Comparison of ENCODE assay signal across 9 cellular contexts in the genomic region with DNA sequence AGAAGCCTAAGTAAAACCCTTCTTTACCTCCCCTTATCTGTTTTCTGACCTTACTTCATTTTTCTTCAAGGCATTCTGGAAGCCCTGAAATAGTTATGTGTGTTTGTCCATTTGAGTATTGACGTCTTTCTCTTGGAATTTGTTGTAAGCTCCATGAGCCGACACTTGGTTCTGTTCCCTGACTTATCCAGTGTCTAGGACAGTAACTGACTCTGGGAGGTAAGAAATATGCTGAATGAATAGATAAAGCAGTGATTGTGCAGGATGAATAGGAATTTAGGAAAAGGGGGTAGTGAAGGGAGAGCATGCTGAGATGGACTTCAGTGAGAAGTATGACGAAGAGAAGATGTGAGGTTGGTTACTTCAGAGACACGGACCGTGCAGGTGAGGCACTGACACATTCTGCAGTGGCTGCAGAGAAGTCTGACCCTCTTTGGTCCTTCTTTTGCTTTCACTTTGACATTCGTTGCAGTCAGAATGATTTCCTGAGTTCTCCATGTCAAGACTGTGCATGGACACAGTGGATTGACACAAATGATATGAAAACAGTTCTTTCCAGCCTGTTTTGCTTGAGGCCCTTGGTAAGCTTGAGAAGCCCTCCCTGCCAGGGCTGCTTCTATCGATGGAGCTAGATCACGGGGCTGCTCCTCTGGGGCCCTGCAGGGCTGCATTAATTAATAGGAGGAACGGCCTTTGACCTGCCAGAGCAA.
A peak's percentile ranks its signal among the peaks of the same experiment; 100 is the strongest.
DNase-seq lines count a peak whose midpoint lies in the region; ATAC-seq, FAIRE-seq and TF ChIP-seq lines count a peak whose summit lies in the region.
"Had no signal": no experiment of that assay in that cellular context is flagged by ENCODE, and none has a peak within 500 bp of the region (broad histone marks: within the 10 kb centered on the region; RNA-seq: fewer than 3 reads in every experiment).

No MANE protein-coding gene starts in this region.

- WGBS in lower leg skin, 2 donors, result 63 to 65% methylated on average over 9 of the region's 9 CpGs

- H3K27ac Mint-ChIP-seq in activated CD8-positive, alpha-beta T cell treated with anti-CD3 and anti-CD28 coated beads, Interleukin-2, amount 10 ng/mL, durations not matched to agents 7 days and 5 days, result no peak overlapping the region

- H3K4me1 ChIP-seq in ACC112 (ENCODE audit: control insufficient read depth, insufficient read depth, low read length, unreplicated experiment), result no peaks in the 10 kb centered on the region

- H3K4me3 ChIP-seq in ACC112 (ENCODE audit: low read depth, low read length) (peak overlapping the region; percentile 74), dorsolateral prefrontal cortex (peak overlapping the region in 46 of 59 donors; percentile 4 to 52 (median 33)), lower leg skin (ENCODE audit: low read depth, poor library complexity, severe bottlenecking) (no peak overlapping the region)

- peak overlapping the region; percentile 87 for H2AFZ ChIP-seq in ACC112 (ENCODE audit: low read length, unreplicated experiment)

- no peaks in the 10 kb centered on the region for H3K4me1 Mint-ChIP-seq in activated CD8-positive, alpha-beta T cell treated with anti-CD3 and anti-CD28 coated beads, Interleukin-2, amount 10 ng/mL, durations not matched to agents 7 days and 5 days (ENCODE audit: low read depth)

- no peaks in the 10 kb centered on the region for H3K36me3 Mint-ChIP-seq in activated CD8-positive, alpha-beta T cell treated with anti-CD3 and anti-CD28 coated beads, Interleukin-2, amount 10 ng/mL, durations not matched to agents 7 days and 5 days (ENCODE audit: low read depth)

- TF ChIP-seq CTCF in dorsolateral prefrontal cortex (IDR thresholded peaks at IDR 0.05 in 54 of 56, conservative IDR thresholded peaks at IDR 0.05 in 2 of 56; ENCODE audit: low read depth in 1 of 56, partially characterized antibody in 56 of 56) (no peak), lower leg skin (IDR thresholded peaks at IDR 0.05) (no peak)

- ATAC-seq in GM19035 (IDR thresholded peaks at IDR 0.05; ENCODE audit: unreplicated experiment) (peak; percentile 89), HG03045 (IDR thresholded peaks at IDR 0.05; ENCODE audit: unreplicated experiment) (peak; percentile 57), GM21447 (IDR thresholded peaks at IDR 0.05; ENCODE audit: unreplicated experiment) (no peak)
- no peak for ATAC-seq in activated CD8-positive, alpha-beta T cell treated with anti-CD3 and anti-CD28 coated beads, Interleukin-2, amount 10 ng/mL, durations not matched to agents 7 days and 5 days

- H3K9me3 Mint-ChIP-seq in activated CD8-positive, alpha-beta T cell treated with anti-CD3 and anti-CD28 coated beads, Interleukin-2, amount 10 ng/mL, durations not matched to agents 7 days and 5 days (ENCODE audit: insufficient read depth), result peaks cover 18% of the 10 kb centered on the region

- no peak for DNase-seq in dorsolateral prefrontal cortex
- no peak for DNase-seq in lower leg skin (ENCODE audit: low spot score in 2 of 2)
- no peak for DNase-seq in activated CD8-positive, alpha-beta T cell treated with anti-CD3 and anti-CD28 coated beads, Interleukin-2, amount 10 ng/mL, durations not matched to agents 7 days and 5 days
- no peak for DNase-seq in H54 (ENCODE audit: insufficient read length, low spot score)
- DNase-seq: NCI-H2081 had no signal

- POLR2A ChIA-PET in activated CD8-positive, alpha-beta T cell treated with anti-CD3 and anti-CD28 coated beads, Interleukin-2, amount 10 ng/mL, durations not matched to agents 7 days and 5 days (lab: Charles Lee), result no interaction called here

- H3K27ac ChIP-seq in ACC112 (ENCODE audit: low read depth, low read length), result no peak overlapping the region
- H3K27ac ChIP-seq in dorsolateral prefrontal cortex, result no peak overlapping the region

- H3K36me3 ChIP-seq in ACC112 (ENCODE audit: insufficient read depth, low read length), result no peaks in the 10 kb centered on the region

- H3K79me2 ChIP-seq in ACC112 (ENCODE audit: control insufficient read depth, insufficient read depth, low read length, unreplicated experiment), result no peaks in the 10 kb centered on the region

- FAIRE-seq in H54 (lab: Jason Lieb, UNC), result no peak

- H3K27me3 Mint-ChIP-seq in activated CD8-positive, alpha-beta T cell treated with anti-CD3 and anti-CD28 coated beads, Interleukin-2, amount 10 ng/mL, durations not matched to agents 7 days and 5 days (ENCODE audit: low read depth), result no peaks in the 10 kb centered on the region

- no peaks in the 10 kb centered on the region for H3K27me3 ChIP-seq in ACC112 (ENCODE audit: insufficient read depth, low read length)
- H3K27me3 ChIP-seq in dorsolateral prefrontal cortex, result no peaks in the 10 kb centered on the region

- CTCF ChIA-PET in activated CD8-positive, alpha-beta T cell treated with anti-CD3 and anti-CD28 coated beads, Interleukin-2, amount 10 ng/mL, durations not matched to agents 7 days and 5 days (lab: Charles Lee), result no interaction called here

- TF ChIP-seq POLR2A in lower leg skin (IDR thresholded peaks at IDR 0.05), result no peak
- TF ChIP-seq POLR2A in H54 (IDR thresholded peaks at IDR 0.05; ENCODE audit: low read depth, low read length), result no peak

- H3K4me3 Mint-ChIP-seq in activated CD8-positive, alpha-beta T cell treated with anti-CD3 and anti-CD28 coated beads, Interleukin-2, amount 10 ng/mL, durations not matched to agents 7 days and 5 days, result no peak overlapping the region

- intact Hi-C loops in dorsolateral prefrontal cortex (cut with DNase I), result no loop called here
- intact Hi-C loops in lower leg skin (cut with DNase I; ENCODE audit: low total_unique reads), result no loop called here

Comparison
In these comparisons a context has a peak if more than half of its experiments do, and no peak if none do; other contexts are left out.
1. ATAC-seq: peak in GM19035 (single experiment) and HG03045 (single experiment); none in GM21447 (single experiment) and activated CD8-positive, alpha-beta T cell treated with anti-CD3 and anti-CD28 coated beads, Interleukin-2, amount 10 ng/mL, durations not matched to agents 7 days and 5 days (single experiment).